ENCODE assay signal across 13 cellular contexts in the genomic region with DNA sequence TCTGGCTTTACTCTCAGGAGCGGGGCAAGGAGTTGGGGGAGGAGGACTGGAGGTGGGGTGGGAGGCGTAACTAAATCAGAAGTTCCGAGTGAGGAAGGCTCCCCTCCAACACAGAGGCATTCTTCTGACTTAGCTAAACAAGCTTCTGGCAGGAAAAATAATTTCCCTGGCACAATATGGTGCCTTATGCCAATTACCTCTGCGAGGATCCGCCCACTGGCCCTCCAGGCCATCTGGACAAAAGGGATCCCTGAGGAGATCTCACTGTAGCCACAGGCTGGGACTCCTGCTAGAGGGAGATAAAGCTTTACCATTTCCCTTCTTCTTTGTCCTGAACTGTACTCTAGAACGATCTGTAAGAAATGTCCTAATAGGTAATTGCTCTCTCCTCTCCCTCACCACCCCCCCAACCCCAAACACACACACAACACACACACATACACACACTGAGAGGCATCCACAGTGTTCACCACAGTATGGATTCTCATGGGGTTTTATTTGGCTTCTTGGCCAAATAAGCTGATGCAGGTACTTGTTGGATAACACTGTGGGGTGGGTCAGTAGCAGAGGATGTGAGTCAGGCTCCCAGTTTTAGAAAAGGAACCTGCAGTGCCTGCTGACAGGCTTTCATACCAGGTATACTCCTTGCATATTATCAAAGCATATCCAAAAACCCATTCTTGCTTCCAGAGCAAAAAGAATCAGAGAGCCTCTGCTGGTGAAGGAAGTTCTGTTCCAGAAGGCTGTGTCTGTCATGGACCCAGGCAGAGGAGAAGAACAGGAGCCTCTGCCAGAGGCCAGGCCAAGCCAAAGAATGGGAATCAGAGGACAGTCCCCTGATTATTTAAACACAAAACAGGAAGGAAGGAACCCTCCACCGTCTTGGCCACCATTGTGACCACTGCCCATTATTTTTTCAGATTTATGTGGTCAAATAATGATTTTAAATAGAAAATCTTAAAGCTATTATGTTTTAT.
A peak's percentile ranks its signal among the peaks of the same experiment; 100 is the strongest.
DNase-seq lines count a peak whose midpoint lies in the region; ATAC-seq and TF ChIP-seq lines count a peak whose summit lies in the region.
"Had no signal": no experiment of that assay in that cellular context is flagged by ENCODE, and none has a peak within 500 bp of the region (broad histone marks: within the 10 kb centered on the region; RNA-seq: fewer than 3 reads in every experiment).

No MANE protein-coding gene starts in this region.

- no peak overlapping the region for H3K4me3 Mint-ChIP-seq in GM23338
- H3K4me3 Mint-ChIP-seq in activated CD8-positive, alpha-beta T cell treated with anti-CD3 and anti-CD28 coated beads, Interleukin-2, amount 10 ng/mL, durations not matched to agents 7 days and 5 days = no peak overlapping the region
- H3K4me3 Mint-ChIP-seq: B cell; dendritic cell treated with granulocyte-macrophage colony-stimulating factor and Interleukin-4, amounts not matched to agents 40 ng/mL and 50 ng/mL, for 4 days had no signal

- no peaks in the 10 kb centered on the region for H3K36me3 Mint-ChIP-seq in GM23338 (ENCODE audit: low read depth)
- H3K36me3 Mint-ChIP-seq in activated CD8-positive, alpha-beta T cell treated with anti-CD3 and anti-CD28 coated beads, Interleukin-2, amount 10 ng/mL, durations not matched to agents 7 days and 5 days (ENCODE audit: low read depth) = no peaks in the 10 kb centered on the region

- no peaks in the 10 kb centered on the region for H3K79me2 ChIP-seq in GM23338 (replicated peaks; ENCODE audit: insufficient read depth)

- H3F3A ChIP-seq in GM23338 (replicated peaks; ENCODE audit: low read depth) = no peaks in the 10 kb centered on the region

- DNase-seq in GM23338 (ENCODE audit: low spot score) = no peak
- peak; percentile 40 for DNase-seq in NCI-H2227 treated with DMSO at 0.1 percent for 48 hours (lab: John Stamatoyannopoulos, UW)
- peak; percentile 62 to 74 for DNase-seq in cerebellar nuclear complex (lab: John Stamatoyannopoulos, UW)
- peak; percentile 18 for DNase-seq in myocyte (ENCODE audit: low read depth)
- DNase-seq in GF-D8 (lab: John Stamatoyannopoulos, UW) = no peak
- DNase-seq in T-helper 2 cell = no peak
- DNase-seq in occipital lobe (lab: John Stamatoyannopoulos, UW) = no peak
- DNase-seq in activated CD8-positive, alpha-beta T cell treated with anti-CD3 and anti-CD28 coated beads, Interleukin-2, amount 10 ng/mL, durations not matched to agents 7 days and 5 days = no peak
- DNase-seq: NCI-H1048; pancreas; stimulated activated CD4-positive, alpha-beta T cell treated with anti-CD3 and anti-CD28 coated beads, Interleukin-1b, Interleukin-23, amount 100 ng/mL, for 48 hours had no signal

- POLR2A ChIA-PET in activated CD8-positive, alpha-beta T cell treated with anti-CD3 and anti-CD28 coated beads, Interleukin-2, amount 10 ng/mL, durations not matched to agents 7 days and 5 days (lab: Charles Lee) = no interaction called here

- H3K36me3 ChIP-seq in GM23338 (ENCODE audit: insufficient read depth) = no peaks in the 10 kb centered on the region
- H3K36me3 ChIP-seq: pancreas had no signal

- no peak overlapping the region for H3K4me2 ChIP-seq in GM23338

- H3K9me2 ChIP-seq in GM23338 (ENCODE audit: insufficient read depth) = no peaks in the 10 kb centered on the region

- H3K27ac ChIP-seq in GM23338 (ENCODE audit: low read depth) = no peak overlapping the region
- H3K27ac ChIP-seq: pancreas had no signal

- H4K20me1 ChIP-seq in GM23338 (replicated peaks; ENCODE audit: insufficient read depth) = peaks cover 6% of the 10 kb centered on the region

- CTCF ChIA-PET in activated CD8-positive, alpha-beta T cell treated with anti-CD3 and anti-CD28 coated beads, Interleukin-2, amount 10 ng/mL, durations not matched to agents 7 days and 5 days (lab: Charles Lee) = no interaction called here

- no peak overlapping the region for H3K27ac Mint-ChIP-seq in GM23338
- H3K27ac Mint-ChIP-seq in activated CD8-positive, alpha-beta T cell treated with anti-CD3 and anti-CD28 coated beads, Interleukin-2, amount 10 ng/mL, durations not matched to agents 7 days and 5 days = no peak overlapping the region
- H3K27ac Mint-ChIP-seq: B cell; dendritic cell treated with granulocyte-macrophage colony-stimulating factor and Interleukin-4, amounts not matched to agents 40 ng/mL and 50 ng/mL, for 4 days had no signal

- H3K27me3 Mint-ChIP-seq in GM23338 (ENCODE audit: insufficient read depth, low read depth, poor library complexity) = peaks cover 6% of the 10 kb centered on the region
- H3K27me3 Mint-ChIP-seq in activated CD8-positive, alpha-beta T cell treated with anti-CD3 and anti-CD28 coated beads, Interleukin-2, amount 10 ng/mL, durations not matched to agents 7 days and 5 days (ENCODE audit: low read depth) = peaks cover 7% of the 10 kb centered on the region
- H3K27me3 Mint-ChIP-seq: dendritic cell treated with granulocyte-macrophage colony-stimulating factor and Interleukin-4, amounts not matched to agents 40 ng/mL and 50 ng/mL, for 4 days had no signal

- no peaks in the 10 kb centered on the region for H3K9me3 Mint-ChIP-seq in GM23338
- H3K9me3 Mint-ChIP-seq in activated CD8-positive, alpha-beta T cell treated with anti-CD3 and anti-CD28 coated beads, Interleukin-2, amount 10 ng/mL, durations not matched to agents 7 days and 5 days (ENCODE audit: insufficient read depth) = no peaks in the 10 kb centered on the region

- H3K4me1 ChIP-seq in GM23338 (ENCODE audit: insufficient read depth) = peaks cover 12% of the 10 kb centered on the region
- H3K4me1 ChIP-seq: pancreas had no signal

- peak; percentile 62 for ATAC-seq in GM23338
- no peak for ATAC-seq in activated CD8-positive, alpha-beta T cell treated with anti-CD3 and anti-CD28 coated beads, Interleukin-2, amount 10 ng/mL, durations not matched to agents 7 days and 5 days
- ATAC-seq: pancreas had no signal

- no peak for TF ChIP-seq CTCF in GM23338 (conservative IDR thresholded peaks at IDR 0.05; ENCODE audit: low read depth in 2 of 2)

- no peak overlapping the region for H2AFZ ChIP-seq in GM23338

- H3K4me1 Mint-ChIP-seq in GM23338 = peaks cover 13% of the 10 kb centered on the region
- H3K4me1 Mint-ChIP-seq in activated CD8-positive, alpha-beta T cell treated with anti-CD3 and anti-CD28 coated beads, Interleukin-2, amount 10 ng/mL, durations not matched to agents 7 days and 5 days (ENCODE audit: low read depth) = no peaks in the 10 kb centered on the region
- H3K4me1 Mint-ChIP-seq: B cell had no signal

- no peaks in the 10 kb centered on the region for H3K27me3 ChIP-seq in GM23338 (ENCODE audit: insufficient read depth)
- H3K27me3 ChIP-seq: pancreas had no signal

- H3K4me3 ChIP-seq in GM23338 = no peak overlapping the region
- H3K4me3 ChIP-seq: pancreas had no signal

TF ChIP-seq in GM23338, 12 proteins besides CTCF, POLR2A, EP300 and RAD21:
- TF ChIP-seq JUNB (IDR thresholded peaks at IDR 0.05; ENCODE audit: unreplicated experiment) (no peak), NANOG (IDR thresholded peaks at IDR 0.05; ENCODE audit: borderline replicate concordance) (no peak), POLR2AphosphoS5 (IDR thresholded peaks at IDR 0.05; ENCODE audit: low read depth) (no peak), CREB1 (CRISPR knock-in tag; IDR thresholded peaks at IDR 0.05; ENCODE audit: low read depth) (no peak), EZH2phosphoT487 (IDR thresholded peaks at IDR 0.05; ENCODE audit: unreplicated experiment) (no peak)
- TF ChIP-seq, protein P1, sequence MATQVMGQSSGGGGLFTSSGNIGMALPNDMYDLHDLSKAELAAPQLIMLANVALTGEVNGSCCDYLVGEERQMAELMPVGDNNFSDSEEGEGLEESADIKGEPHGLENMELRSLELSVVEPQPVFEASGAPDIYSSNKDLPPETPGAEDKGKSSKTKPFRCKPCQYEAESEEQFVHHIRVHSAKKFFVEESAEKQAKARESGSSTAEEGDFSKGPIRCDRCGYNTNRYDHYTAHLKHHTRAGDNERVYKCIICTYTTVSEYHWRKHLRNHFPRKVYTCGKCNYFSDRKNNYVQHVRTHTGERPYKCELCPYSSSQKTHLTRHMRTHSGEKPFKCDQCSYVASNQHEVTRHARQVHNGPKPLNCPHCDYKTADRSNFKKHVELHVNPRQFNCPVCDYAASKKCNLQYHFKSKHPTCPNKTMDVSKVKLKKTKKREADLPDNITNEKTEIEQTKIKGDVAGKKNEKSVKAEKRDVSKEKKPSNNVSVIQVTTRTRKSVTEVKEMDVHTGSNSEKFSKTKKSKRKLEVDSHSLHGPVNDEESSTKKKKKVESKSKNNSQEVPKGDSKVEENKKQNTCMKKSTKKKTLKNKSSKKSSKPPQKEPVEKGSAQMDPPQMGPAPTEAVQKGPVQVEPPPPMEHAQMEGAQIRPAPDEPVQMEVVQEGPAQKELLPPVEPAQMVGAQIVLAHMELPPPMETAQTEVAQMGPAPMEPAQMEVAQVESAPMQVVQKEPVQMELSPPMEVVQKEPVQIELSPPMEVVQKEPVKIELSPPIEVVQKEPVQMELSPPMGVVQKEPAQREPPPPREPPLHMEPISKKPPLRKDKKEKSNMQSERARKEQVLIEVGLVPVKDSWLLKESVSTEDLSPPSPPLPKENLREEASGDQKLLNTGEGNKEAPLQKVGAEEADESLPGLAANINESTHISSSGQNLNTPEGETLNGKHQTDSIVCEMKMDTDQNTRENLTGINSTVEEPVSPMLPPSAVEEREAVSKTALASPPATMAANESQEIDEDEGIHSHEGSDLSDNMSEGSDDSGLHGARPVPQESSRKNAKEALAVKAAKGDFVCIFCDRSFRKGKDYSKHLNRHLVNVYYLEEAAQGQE (IDR thresholded peaks at IDR 0.05; ENCODE audit: unreplicated experiment) = no peak

Comparison
In these comparisons a context has a peak if more than half of its experiments do, and no peak if none do; other contexts are left out.
1. DNase-seq: peak in NCI-H2227 treated with DMSO at 0.1 percent for 48 hours (single experiment), cerebellar nuclear complex (2 of 2) and myocyte (single experiment); none in GM23338 (single experiment), GF-D8 (single experiment), T-helper 2 cell (0 of 5), occipital lobe (single experiment) and activated CD8-positive, alpha-beta T cell treated with anti-CD3 and anti-CD28 coated beads, Interleukin-2, amount 10 ng/mL, durations not matched to agents 7 days and 5 days (single experiment).